Comparison of ENCODE assay signal across 8 cellular contexts in genomic region chr16:73058221-73058615, GRCh38. TPM values are rescaled to one million over a fixed set of nuclear protein-coding genes. Genes with fewer than 3 reads are reported as not detected.
A peak's percentile ranks its signal among the peaks of the same experiment; 100 is the strongest.
DNase-seq lines count a peak whose midpoint lies in the region; ATAC-seq, FAIRE-seq and TF ChIP-seq lines count a peak whose summit lies in the region.

No MANE protein-coding gene starts in this region.

- H3K27me3 ChIP-seq in H9 (ENCODE audit: insufficient read depth, low read length) = peaks cover 39% of the 10 kb centered on the region

- no peaks in the 10 kb centered on the region for H3K36me3 ChIP-seq in kidney (ENCODE audit: control insufficient read depth in 1 of 2, insufficient read depth in 2 of 2, low read length in 2 of 2)

- no peak overlapping the region for H2AFZ ChIP-seq in H9 (ENCODE audit: low read length)

- H3K79me1 ChIP-seq in H9 (ENCODE audit: insufficient read depth, low read depth, low read length, poor library complexity, severe bottlenecking) = no peaks in the 10 kb centered on the region

- H3K27me3 Mint-ChIP-seq in activated T-cell treated with anti-CD3 and anti-CD28 coated beads, Interleukin-2, amount 50 U/mL, for 24 hours = peaks cover 63% of the 10 kb centered on the region
- H3K27me3 Mint-ChIP-seq in H9 (ENCODE audit: low read depth) = peaks cover 46% of the 10 kb centered on the region
- H3K27me3 Mint-ChIP-seq in stimulated activated naive CD8-positive, alpha-beta T cell treated with anti-CD3 and anti-CD28 coated beads, Interleukin-15, amount 100 ng/mL, for 72 hours = peaks cover 44% of the 10 kb centered on the region

- H4K5ac ChIP-seq in H9 (ENCODE audit: insufficient read length, low read depth, low read length) = no peak overlapping the region

- H4K91ac ChIP-seq in H9 (ENCODE audit: insufficient read length, low read depth, low read length) = no peak overlapping the region

- H3K9me3 ChIP-seq in H9 (ENCODE audit: control insufficient read depth, low read depth, low read length) (no peaks in the 10 kb centered on the region), kidney (ENCODE audit: control insufficient read depth in 1 of 2, low read length in 2 of 2) (no peaks in the 10 kb centered on the region)

- intact Hi-C loops in kidney (cut with DNase I) = no loop called here

- H2AK5ac ChIP-seq in H9 (ENCODE audit: insufficient read length, low read length) = no peak overlapping the region

- H4K20me1 ChIP-seq in H9 (ENCODE audit: control insufficient read depth, insufficient read depth, insufficient read length) = no peaks in the 10 kb centered on the region

- WGBS in H9 (ENCODE audit: extremely low coverage, insufficient read length, low lambda C conversion rate) = no CpG with 5 or more reads among the region's 61 CpGs

- no peak overlapping the region for H2BK15ac ChIP-seq in H9 (ENCODE audit: low read depth, low read length)

- no peak for FAIRE-seq in kidney (lab: Jason Lieb, UNC)

- H3K9me3 Mint-ChIP-seq in activated T-cell treated with anti-CD3 and anti-CD28 coated beads, Interleukin-2, amount 50 U/mL, for 24 hours = no peaks in the 10 kb centered on the region
- H3K9me3 Mint-ChIP-seq in H9 = no peaks in the 10 kb centered on the region; a peak in 1 of 5 replicates
- no peaks in the 10 kb centered on the region for H3K9me3 Mint-ChIP-seq in stimulated activated naive CD8-positive, alpha-beta T cell treated with anti-CD3 and anti-CD28 coated beads, Interleukin-15, amount 100 ng/mL, for 72 hours

- in situ Hi-C loops in astrocyte of the cerebellum (cut with HindIII; ENCODE audit: low sequenced_read_pairs) = no loop called here

- no peak overlapping the region for H3K14ac ChIP-seq in H9 (ENCODE audit: insufficient read depth, low read length)

- H2BK120ac ChIP-seq in H9 (ENCODE audit: low read depth, low read length, poor library complexity, severe bottlenecking) = no peak overlapping the region

- no peak overlapping the region for H2BK20ac ChIP-seq in H9 (ENCODE audit: low read depth, low read length, poor library complexity, severe bottlenecking)

- no peak overlapping the region for H2BK5ac ChIP-seq in H9 (ENCODE audit: insufficient read length, low read length)

- H3K4me1 Mint-ChIP-seq in activated T-cell treated with anti-CD3 and anti-CD28 coated beads, Interleukin-2, amount 50 U/mL, for 24 hours (ENCODE audit: low read depth) = peaks cover 8% of the 10 kb centered on the region
- H3K4me1 Mint-ChIP-seq in H9 = peaks cover 35 to 66% of the 10 kb centered on the region in 2 experiments
- H3K4me1 Mint-ChIP-seq in stimulated activated naive CD8-positive, alpha-beta T cell treated with anti-CD3 and anti-CD28 coated beads, Interleukin-15, amount 100 ng/mL, for 72 hours = peaks cover 30% of the 10 kb centered on the region

- H3K4me1 ChIP-seq in H9 (ENCODE audit: insufficient read depth, low read length) (peaks cover 6% of the 10 kb centered on the region), kidney (ENCODE audit: control insufficient read depth in 1 of 2, insufficient read depth in 1 of 2, low read depth in 1 of 2, low read length in 2 of 2) (peaks cover 13 to 18% of the 10 kb centered on the region in 2 donors)

- no peak overlapping the region for H3K23ac ChIP-seq in H9 (ENCODE audit: insufficient read length, low read depth, low read length)

- H3K4me2 ChIP-seq in H9 (ENCODE audit: insufficient read depth, insufficient read length, low read length) = no peak overlapping the region

- no peak overlapping the region for H3T11ph ChIP-seq in H9 (ENCODE audit: low read length)

- H3K4me3 ChIP-seq in astrocyte of the cerebellum (ENCODE audit: low read depth, low read length) (peak overlapping the region; percentile 64), kidney (ENCODE audit: low read length in 2 of 2) (no peak overlapping the region)

- no peak overlapping the region for H3K27ac Mint-ChIP-seq in activated T-cell treated with anti-CD3 and anti-CD28 coated beads, Interleukin-2, amount 50 U/mL, for 24 hours
- H3K27ac Mint-ChIP-seq in H9 = no peak overlapping the region
- no peak overlapping the region for H3K27ac Mint-ChIP-seq in stimulated activated naive CD8-positive, alpha-beta T cell treated with anti-CD3 and anti-CD28 coated beads, Interleukin-15, amount 100 ng/mL, for 72 hours

- no peak overlapping the region for H3K4ac ChIP-seq in H9 (ENCODE audit: low read depth, low read length)

- H3K27ac ChIP-seq in H9 (ENCODE audit: insufficient read length, low read depth, low read length) (no peak overlapping the region), kidney (ENCODE audit: low read depth in 2 of 2, low read length in 2 of 2) (peak overlapping the region; percentile 66 to 87)

- peak overlapping the region; percentile 43 for H3K4me3 Mint-ChIP-seq in activated T-cell treated with anti-CD3 and anti-CD28 coated beads, Interleukin-2, amount 50 U/mL, for 24 hours
- H3K4me3 Mint-ChIP-seq in H9 = peak overlapping the region; percentile 65 to 73
- peak overlapping the region; percentile 47 to 84 for H3K4me3 Mint-ChIP-seq in stimulated activated naive CD8-positive, alpha-beta T cell treated with anti-CD3 and anti-CD28 coated beads, Interleukin-15, amount 100 ng/mL, for 72 hours

- H3K79me2 ChIP-seq in H9 (ENCODE audit: insufficient read depth, low read length) = no peaks in the 10 kb centered on the region

- ATAC-seq in stimulated activated naive CD8-positive, alpha-beta T cell treated with anti-CD3 and anti-CD28 coated beads, Interleukin-15, amount 100 ng/mL, for 72 hours = peak; percentile 71

- H4K8ac ChIP-seq in H9 (replicated peaks; ENCODE audit: insufficient read length, low read depth, low read length) = no peak overlapping the region

- no peak overlapping the region for H3K56ac ChIP-seq in H9 (ENCODE audit: insufficient read length, low read depth, low read length)

- H2BK12ac ChIP-seq in H9 (ENCODE audit: insufficient read length, low read depth, low read length) = no peak overlapping the region

- no peak overlapping the region for H3K18ac ChIP-seq in H9 (ENCODE audit: insufficient read length, low read depth, low read length)

- peak; percentile 53 for DNase-seq in activated T-cell treated with anti-CD3 and anti-CD28 coated beads, Interleukin-2, amount 50 U/mL, for 24 hours
- DNase-seq in activated T-cell treated with anti-CD3 and anti-CD28 coated beads, Interleukin-2, amount 50 U/mL, for 1 hour = no peak
- no peak for DNase-seq in H9
- DNase-seq in M059J (ENCODE audit: low read depth) = peak; percentile 63
- no peak for DNase-seq in astrocyte of the cerebellum (ENCODE audit: low read depth)
- peak; percentile 82 for DNase-seq in kidney
- peak in 1 of 2 donors; percentile 25 for DNase-seq in stimulated activated naive CD8-positive, alpha-beta T cell treated with anti-CD3 and anti-CD28 coated beads, Interleukin-15, amount 100 ng/mL, for 72 hours
- DNase-seq in globus pallidus (ENCODE audit: low spot score) = no peak

- TF ChIP-seq CTCF in H9 (conservative IDR thresholded peaks at IDR 0.05) (no peak), astrocyte of the cerebellum (IDR thresholded peaks at IDR 0.05; ENCODE audit: low read depth, low read length, missing control alignments) (no peak), kidney (IDR thresholded peaks at IDR 0.05; ENCODE audit: borderline replicate concordance, extremely low read depth, insufficient read depth) (no peak)

- peaks cover 11% of the 10 kb centered on the region for H3K23me2 ChIP-seq in H9 (ENCODE audit: insufficient read length, low read depth, low read length, poor library complexity, severe bottlenecking)

- H3K36me3 Mint-ChIP-seq in activated T-cell treated with anti-CD3 and anti-CD28 coated beads, Interleukin-2, amount 50 U/mL, for 24 hours (ENCODE audit: low read depth) = no peaks in the 10 kb centered on the region
- H3K36me3 Mint-ChIP-seq in H9 (ENCODE audit: insufficient read depth in 1 of 3, low read depth in 3 of 3) = peaks cover 0 to 2% (median 0%) of the 10 kb centered on the region in 3 experiments; a peak in 1 of 7 replicates

- H3K9ac ChIP-seq in H9 (ENCODE audit: extremely low read depth, insufficient read length, low read length) (no peak overlapping the region), kidney (ENCODE audit: low read length in 2 of 2) (no peak overlapping the region)

RNA-seq across cellular contexts. Expression of gene ZFHX3, which starts 10.3 kb away (rescaled TPM):
- 1.1 and 1.5 TPM in 2 replicates for total RNA-seq in H9 (2021)
- 1.3 and 3.2 TPM in 2 replicates for total RNA-seq in M059J (2014; rRNA removed; shearing (Covaris generic))
- 29.3 TPM for total RNA-seq in kidney
- polyA plus RNA-seq in kidney (ENCODE audit: insufficient read depth, low read depth, low replicate concordance) = 2.3 TPM

Comparison
In these comparisons a context has a peak if more than half of its experiments do, and no peak if none do; other contexts are left out.
1. DNase-seq: peak in activated T-cell treated with anti-CD3 and anti-CD28 coated beads, Interleukin-2, amount 50 U/mL, for 24 hours (single experiment), M059J (single experiment) and kidney (single experiment); none in activated T-cell treated with anti-CD3 and anti-CD28 coated beads, Interleukin-2, amount 50 U/mL, for 1 hour (single experiment), H9 (single experiment), astrocyte of the cerebellum (single experiment) and globus pallidus (single experiment).
2. Peak in every context shown above with its lines, with median percentiles within 50 percentile points of each other: H3K4me3 Mint-ChIP-seq.